In the genomic region with DNA sequence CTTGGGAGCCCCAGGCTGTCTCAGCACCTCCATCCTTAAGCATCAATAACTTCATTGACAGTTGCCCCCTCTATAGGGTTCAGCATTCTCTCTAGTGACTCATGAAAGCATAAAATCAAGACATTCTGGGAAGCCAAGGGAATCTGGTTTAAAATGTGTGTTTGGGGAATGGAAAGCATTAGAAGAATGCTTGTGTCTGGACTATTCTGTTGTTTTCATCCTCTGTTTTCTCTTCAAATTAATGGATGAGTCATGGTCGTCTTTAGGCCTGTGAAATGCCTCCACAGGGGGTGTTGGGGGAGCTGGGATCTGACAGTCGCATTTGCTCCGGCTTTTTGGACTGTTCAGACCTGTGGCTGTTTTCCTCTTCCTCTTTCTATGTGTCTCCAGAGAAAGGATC, we compare ENCODE assay signal across 10 cellular contexts.
A peak's percentile ranks its signal among the peaks of the same experiment; 100 is the strongest.
DNase-seq lines count a peak whose midpoint lies in the region; ATAC-seq and TF ChIP-seq lines count a peak whose summit lies in the region.
"Had no signal": no experiment of that assay in that cellular context is flagged by ENCODE, and none has a peak within 500 bp of the region (broad histone marks: within the 10 kb centered on the region; RNA-seq: fewer than 3 reads in every experiment).

No MANE protein-coding gene starts in this region.

- H3K36me3 ChIP-seq in RWPE2 (ENCODE audit: low read depth): no peaks in the 10 kb centered on the region
- H3K36me3 ChIP-seq in psoas muscle (ENCODE audit: insufficient read depth in 1 of 2, low read depth in 1 of 2): no peaks in the 10 kb centered on the region
- H3K36me3 ChIP-seq in spleen: no peaks in the 10 kb centered on the region

- H3K4me3 ChIP-seq in RWPE2 (ENCODE audit: severe bottlenecking) (no peak overlapping the region), psoas muscle (no peak overlapping the region), spleen (no peak overlapping the region)

- peak overlapping the region; percentile 34 for H3K27ac ChIP-seq in RWPE2 (ENCODE audit: poor library complexity, severe bottlenecking)
- H3K27ac ChIP-seq in psoas muscle: no peak overlapping the region
- H3K27ac ChIP-seq in spleen: no peak overlapping the region

- TF ChIP-seq CTCF in RWPE2 (IDR thresholded peaks at IDR 0.05; ENCODE audit: poor library complexity, severe bottlenecking) (no peak), psoas muscle (IDR thresholded peaks at IDR 0.05) (no peak), spleen (IDR thresholded peaks at IDR 0.05 in 8 of 11, conservative IDR thresholded peaks at IDR 0.05 in 3 of 11) (no peak)

- ATAC-seq in RWPE2 (ENCODE audit: low read depth) (peak; percentile 65), psoas muscle (peak in 3 of 4 donors; percentile 41 to 49 (median 44)), HG02973 (IDR thresholded peaks at IDR 0.05; ENCODE audit: unreplicated experiment) (no peak), GM18907 (IDR thresholded peaks at IDR 0.05; ENCODE audit: unreplicated experiment) (no peak)

- WGBS in psoas muscle, 3 donors: 58 to 67% (median 60%) methylated on average over 3 of the region's 3 CpGs
- 68 to 78% (median 76%) methylated on average over 3 of the region's 3 CpGs for WGBS in spleen, 5 donors

- no peak for TF ChIP-seq POLR2A in spleen (IDR thresholded peaks at IDR 0.05)

- peaks cover 17% of the 10 kb centered on the region for H3K4me1 ChIP-seq in RWPE2 (ENCODE audit: insufficient read depth, poor library complexity, severe bottlenecking)
- no peaks in the 10 kb centered on the region for H3K4me1 ChIP-seq in psoas muscle
- peaks cover 0 to 7% (median 0%) of the 10 kb centered on the region in 6 donors for H3K4me1 ChIP-seq in spleen

- H3K9me3 ChIP-seq in RWPE2 (ENCODE audit: severe bottlenecking) (no peaks in the 10 kb centered on the region), psoas muscle (no peaks in the 10 kb centered on the region), spleen (no peaks in the 10 kb centered on the region)

- intact Hi-C loops in psoas muscle (cut with DNase I): no loop called here
- intact Hi-C loops in spleen (cut with DNase I; ENCODE audit: low total_unique reads): no loop called here

- peak; percentile 75 for DNase-seq in ELR (ENCODE audit: low read depth)
- no peak for DNase-seq in RWPE2 (ENCODE audit: low spot score)
- peak; percentile 94 for DNase-seq in fibroblast of peridontal ligament (ENCODE audit: extremely low read depth)
- DNase-seq in psoas muscle: no peak
- DNase-seq in T-helper 9 cell: no peak
- no peak for DNase-seq in spleen
- DNase-seq: activated naive CD8-positive, alpha-beta T cell treated with anti-CD3 and anti-CD28 coated beads, Interleukin-2, amount 10 ng/mL, durations not matched to agents 7 days and 5 days; nephron progenitor cell had no signal

- H3K27me3 ChIP-seq in RWPE2 (ENCODE audit: insufficient read depth, poor library complexity, severe bottlenecking) (no peaks in the 10 kb centered on the region), psoas muscle (ENCODE audit: insufficient read depth in 3 of 3, low read length in 2 of 3) (peaks cover 0 to 2% (median 0%) of the 10 kb centered on the region in 3 donors), spleen (replicated peaks in 1 of 7) (peaks cover 0 to 11% (median 0%) of the 10 kb centered on the region in 7 donors)

Comparison
In these comparisons a context has a peak if more than half of its experiments do, and no peak if none do; other contexts are left out.
1. DNase-seq: peak in ELR (single experiment) and fibroblast of peridontal ligament (single experiment); none in RWPE2 (single experiment), psoas muscle (0 of 2), T-helper 9 cell (single experiment) and spleen (single experiment).
2. ATAC-seq: peak in RWPE2 (single experiment) and psoas muscle (3 of 4); none in HG02973 (single experiment) and GM18907 (single experiment).